16 cellular contexts compared by ENCODE assay signal in the genomic region with DNA sequence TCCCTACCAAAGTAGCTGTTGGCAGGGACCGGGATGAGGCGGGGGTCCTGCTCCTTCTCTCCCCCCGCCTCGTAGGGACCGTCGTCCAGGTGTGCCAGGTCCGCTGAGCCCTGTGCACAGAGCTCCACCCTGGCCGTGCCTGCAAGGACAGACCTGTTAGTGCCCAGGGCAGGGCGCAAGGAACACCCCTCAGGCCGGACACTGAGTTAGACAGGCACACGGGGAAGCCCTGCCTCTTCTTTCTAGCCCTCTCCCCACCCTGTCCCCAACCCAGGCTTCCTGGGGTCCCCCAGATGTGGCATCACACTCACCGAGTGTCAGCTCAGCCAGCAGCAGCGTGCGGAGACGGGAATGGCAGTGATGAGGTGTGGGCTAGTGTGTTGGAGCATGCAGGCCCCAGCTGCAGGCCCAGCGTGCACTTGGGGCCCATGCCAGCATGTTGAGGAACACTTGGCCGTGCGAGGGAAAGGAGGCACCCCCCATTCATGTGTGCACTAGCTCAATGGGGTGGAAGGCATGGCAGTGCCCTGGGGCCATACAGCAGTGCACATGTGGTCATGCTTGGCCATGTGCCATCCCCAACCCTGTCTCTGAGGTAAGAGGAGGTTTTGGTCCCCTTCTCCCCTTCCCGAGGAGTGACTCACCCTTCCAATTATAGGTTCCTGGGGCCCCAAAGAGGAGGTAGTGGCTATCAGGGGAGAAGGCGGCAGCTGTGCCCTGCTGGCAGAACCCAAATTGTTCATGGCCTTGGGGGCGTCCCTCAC. TPM values are rescaled to one million over a fixed set of nuclear protein-coding genes. Genes with fewer than 3 reads are reported as not detected.
DNase-seq lines count a peak whose midpoint lies in the region; ATAC-seq and TF ChIP-seq lines count a peak whose summit lies in the region.
"Had no signal": no experiment of that assay in that cellular context is flagged by ENCODE, and none has a peak within 500 bp of the region (broad histone marks: within the 10 kb centered on the region; RNA-seq: fewer than 3 reads in every experiment).

No MANE protein-coding gene starts in this region.

- intact Hi-C loops in gastrocnemius medialis (cut with DNase I; ENCODE audit: low total_unique reads), result loop anchor here (2.0 to 10.0 kb wide), 2 partner anchors 18 to 1416 kb away; a partner anchor contains a TSS

- no peak for TF ChIP-seq CTCF in chondrocyte (IDR thresholded peaks at IDR 0.05)
- TF ChIP-seq CTCF in gastrocnemius medialis (IDR thresholded peaks at IDR 0.05 in 4 of 5, conservative IDR thresholded peaks at IDR 0.05 in 1 of 5), result no peak
- no peak for TF ChIP-seq CTCF in type B pancreatic cell (conservative IDR thresholded peaks at IDR 0.05)
- no peak for TF ChIP-seq CTCF in GM10248 (IDR thresholded peaks at IDR 0.05; ENCODE audit: control extremely low read depth, extremely low read depth, low read depth, missing control alignments)

- peak; percentile 88 for DNase-seq in EL
- peak; percentile 47 to 52 for DNase-seq in NOMO-1 (lab: John Stamatoyannopoulos, UW; ENCODE audit: unreplicated experiment in 2 of 2)
- DNase-seq in chondrocyte (ENCODE audit: low spot score), result peak; percentile 79
- DNase-seq in gastrocnemius medialis, result peak in 1 of 2 donors; percentile 89
- no peak for DNase-seq in type B pancreatic cell (ENCODE audit: extremely low spot score, unreplicated experiment)
- no peak for DNase-seq in GM10248 (ENCODE audit: extremely low spot score)
- DNase-seq in CD1c-positive myeloid dendritic cell (ENCODE audit: extremely low spot score), result no peak
- DNase-seq: esophagus squamous epithelium; GDM1; mesenchymal stem cell; PC-9; stimulated activated CD4-positive, alpha-beta T cell treated with anti-CD3 and anti-CD28 coated beads, Interleukin-1b, Interleukin-23, amount 100 ng/mL, for 48 hours had no signal

- in situ Hi-C loops in gastrocnemius medialis (cut with MboI; ENCODE audit: low sequenced_read_pairs in 4 of 4), result loop anchor here in 1 of 4 donors (25.0 kb wide), 1 partner anchor 1713 kb away; a partner anchor contains a TSS

- peaks cover 0 to 41% of the 10 kb centered on the region in 2 donors for H3K36me3 ChIP-seq in gastrocnemius medialis
- H3K36me3 ChIP-seq: pancreas had no signal

- H3K27ac Mint-ChIP-seq in chondrocyte (ENCODE audit: unreplicated experiment) (no peak overlapping the region), type B pancreatic cell (no peak overlapping the region)
- H3K27ac Mint-ChIP-seq: activated naive CD4-positive, alpha-beta T cell treated with anti-CD3 and anti-CD28 coated beads, Interleukin-2, amount 50 U/mL, for 24 hours had no signal

- H3K27ac ChIP-seq in gastrocnemius medialis, result peak overlapping the region; percentile 87 to 96 (median 92)
- H3K27ac ChIP-seq: C4-2B, pancreas, PC-9 had no signal

- no peak for TF ChIP-seq POLR2A in gastrocnemius medialis (IDR thresholded peaks at IDR 0.05)

- no peaks in the 10 kb centered on the region for H3K27me3 Mint-ChIP-seq in chondrocyte (ENCODE audit: low read depth)
- H3K27me3 Mint-ChIP-seq in type B pancreatic cell, result peaks cover 16% of the 10 kb centered on the region
- H3K27me3 Mint-ChIP-seq: activated naive CD4-positive, alpha-beta T cell treated with anti-CD3 and anti-CD28 coated beads, Interleukin-2, amount 50 U/mL, for 24 hours had no signal

- H3K27me3 ChIP-seq in gastrocnemius medialis, result no peaks in the 10 kb centered on the region
- H3K27me3 ChIP-seq: pancreas had no signal

- no peaks in the 10 kb centered on the region for H3K36me3 Mint-ChIP-seq in chondrocyte (ENCODE audit: low read depth)
- H3K36me3 Mint-ChIP-seq in type B pancreatic cell, result no peaks in the 10 kb centered on the region
- H3K36me3 Mint-ChIP-seq: activated naive CD4-positive, alpha-beta T cell treated with anti-CD3 and anti-CD28 coated beads, Interleukin-2, amount 50 U/mL, for 24 hours had no signal

- POLR2A ChIA-PET in GM10248 (lab: Yijun Ruan, JAX), result no interaction called here

- H3K9me3 Mint-ChIP-seq in chondrocyte (ENCODE audit: low read depth) (no peaks in the 10 kb centered on the region), type B pancreatic cell (no peaks in the 10 kb centered on the region)
- H3K9me3 Mint-ChIP-seq: activated naive CD4-positive, alpha-beta T cell treated with anti-CD3 and anti-CD28 coated beads, Interleukin-2, amount 50 U/mL, for 24 hours had no signal

- H3K4me3 Mint-ChIP-seq in chondrocyte (ENCODE audit: unreplicated experiment), result no peak overlapping the region
- H3K4me3 Mint-ChIP-seq in type B pancreatic cell, result no peak overlapping the region
- H3K4me3 Mint-ChIP-seq: activated naive CD4-positive, alpha-beta T cell treated with anti-CD3 and anti-CD28 coated beads, Interleukin-2, amount 50 U/mL, for 24 hours had no signal

- H3K4me1 Mint-ChIP-seq in chondrocyte (ENCODE audit: low read depth) (peaks cover 17% of the 10 kb centered on the region), type B pancreatic cell (ENCODE audit: unreplicated experiment) (no peaks in the 10 kb centered on the region)
- H3K4me1 Mint-ChIP-seq: activated naive CD4-positive, alpha-beta T cell treated with anti-CD3 and anti-CD28 coated beads, Interleukin-2, amount 50 U/mL, for 24 hours had no signal

- H3K4me1 ChIP-seq in gastrocnemius medialis, result peaks cover 54 to 56% of the 10 kb centered on the region in 2 donors
- H3K4me1 ChIP-seq: pancreas had no signal

- H3K9me3 ChIP-seq in gastrocnemius medialis, result no peaks in the 10 kb centered on the region
- H3K9me3 ChIP-seq: esophagus squamous epithelium, pancreas had no signal

- CTCF ChIA-PET in GM10248 (lab: Yijun Ruan, JAX), result no interaction called here

- ATAC-seq in gastrocnemius medialis (peak in 1 of 2 donors; percentile 36), GM19023 (IDR thresholded peaks at IDR 0.05; ENCODE audit: unreplicated experiment) (no peak)
- ATAC-seq: pancreas had no signal

- H3K4me3 ChIP-seq in gastrocnemius medialis, result peak overlapping the region in 1 of 4 donors; percentile 12
- H3K4me3 ChIP-seq: esophagus squamous epithelium, pancreas, PC-9 had no signal

RNA-seq across cellular contexts. Expression of a gene that starts 7.3 kb away (rescaled TPM):
- total RNA-seq in chondrocyte (5.6 to 32.4 TPM (median 31.6 TPM) in 3 replicates), gastrocnemius medialis (100 to 1,000 TPM in 2 of 4 donors, 10 to 100 TPM in 2; 69.7 to 206 (median 92.0) TPM), type B pancreatic cell (ENCODE audit: low replicate concordance) (10.4 and 39.2 TPM in 2 replicates)

RNA-seq across cellular contexts. Expression of a gene that starts 15.4 kb away (rescaled TPM):
- total RNA-seq in chondrocyte (67.3 to 78.4 TPM (median 77.2 TPM) in 3 replicates), gastrocnemius medialis (100 to 1,000 TPM; 255 to 434 (median 300) TPM), type B pancreatic cell (ENCODE audit: low replicate concordance) (89.9 and 98.6 TPM in 2 replicates)

RNA-seq across cellular contexts. Expression of a gene that starts 19.8 kb away (rescaled TPM):
- 2.3 to 3.7 TPM (median 3.2 TPM) in 3 replicates for total RNA-seq in chondrocyte
- total RNA-seq in gastrocnemius medialis, result 10 to 100 TPM in 1 of 4 donors, 1 to 10 TPM in 3; 3.8 to 10.3 (median 7.5) TPM
- total RNA-seq in type B pancreatic cell (ENCODE audit: low replicate concordance), result 7.4 and 14.1 TPM in 2 replicates

RNA-seq across cellular contexts. Expression of a gene that starts 28.4 kb away (rescaled TPM):
- total RNA-seq in chondrocyte, result 1,244 to 1,365 TPM (median 1,317 TPM) in 3 replicates
- total RNA-seq in gastrocnemius medialis, result 1,000 to 10,000 TPM in 1 of 4 donors, 100 to 1,000 TPM in 3; 423 to 1,107 (median 634) TPM
- total RNA-seq in type B pancreatic cell (ENCODE audit: low replicate concordance), result 525 and 567 TPM in 2 replicates

RNA-seq across cellular contexts. Expression of a gene that starts 42.5 kb away (rescaled TPM):
- total RNA-seq in chondrocyte (17.8 to 19.1 TPM (median 18.3 TPM) in 3 replicates), gastrocnemius medialis (1 to 10 TPM in 2 of 4 donors, under 1 TPM in 2; 0.17 to 4.4 (median 1.1) TPM), type B pancreatic cell (ENCODE audit: low replicate concordance) (11.8 and 40.1 TPM in 2 replicates)

Comparison
In these comparisons a context has a peak if more than half of its experiments do, and no peak if none do; other contexts are left out.
1. DNase-seq: peak in EL (single experiment), NOMO-1 (2 of 2) and chondrocyte (single experiment); none in type B pancreatic cell (single experiment), GM10248 (single experiment) and CD1c-positive myeloid dendritic cell (single experiment).